Comparison of ENCODE assay signal across 26 cellular contexts in genomic region chr17:16968786-16969185, GRCh38. TPM values are rescaled to one million over a fixed set of nuclear protein-coding genes. Genes with fewer than 3 reads are reported as not detected.
"Had no signal": no experiment of that assay in that cellular context is flagged by ENCODE, and none has a peak within 500 bp of the region (broad histone marks: within the 10 kb centered on the region; RNA-seq: fewer than 3 reads in every experiment).

No MANE protein-coding gene starts in this region.

- H3K36me3 Mint-ChIP-seq: activated CD8-positive, alpha-beta memory T cell treated with anti-CD3 and anti-CD28 coated beads, Interleukin-2, amount 10 ng/mL, durations not matched to agents 7 days and 5 days; activated naive CD8-positive, alpha-beta T cell treated with anti-CD3 and anti-CD28 coated beads for 36 hours; natural killer cell had no signal

- H3K36me3 ChIP-seq: ovary, upper lobe of right lung had no signal

- H3K4me3 Mint-ChIP-seq: activated CD4-positive, alpha-beta memory T cell treated with anti-CD3 and anti-CD28 coated beads, Interleukin-2, amount 10 ng/mL, durations not matched to agents 7 days and 5 days; activated CD8-positive, alpha-beta memory T cell treated with anti-CD3 and anti-CD28 coated beads, Interleukin-2, amount 10 ng/mL, durations not matched to agents 7 days and 5 days; activated naive CD8-positive, alpha-beta T cell treated with anti-CD3 and anti-CD28 coated beads for 36 hours; activated T-helper 17 cell treated with anti-CD3 and anti-CD28 coated beads, Interleukin-2, amount 50 U/mL, for 72 hours; natural killer cell had no signal

- H3K27ac ChIP-seq: body of pancreas, dorsolateral prefrontal cortex, epithelial cell of prostate, ovary, psoas muscle, skin epidermis, testis, upper lobe of right lung had no signal

- H3K9me3 ChIP-seq: body of pancreas, ovary, psoas muscle, testis, upper lobe of right lung had no signal

- H3K27me3 ChIP-seq: body of pancreas, dorsolateral prefrontal cortex, ovary, testis, upper lobe of right lung had no signal

- H3K27ac Mint-ChIP-seq: activated CD4-positive, alpha-beta memory T cell treated with anti-CD3 and anti-CD28 coated beads, Interleukin-2, amount 10 ng/mL, durations not matched to agents 7 days and 5 days; activated CD8-positive, alpha-beta memory T cell treated with anti-CD3 and anti-CD28 coated beads, Interleukin-2, amount 10 ng/mL, durations not matched to agents 7 days and 5 days; activated naive CD8-positive, alpha-beta T cell treated with anti-CD3 and anti-CD28 coated beads for 36 hours; activated T-helper 17 cell treated with anti-CD3 and anti-CD28 coated beads, Interleukin-2, amount 50 U/mL, for 72 hours; natural killer cell had no signal

- ATAC-seq: activated CD8-positive, alpha-beta memory T cell treated with anti-CD3 and anti-CD28 coated beads, Interleukin-2, amount 10 ng/mL, durations not matched to agents 7 days and 5 days; activated T-helper 17 cell treated with anti-CD3 and anti-CD28 coated beads, Interleukin-2, amount 50 U/mL, for 72 hours; body of pancreas; left cardiac atrium; natural killer cell; psoas muscle; right cardiac atrium; upper lobe of right lung had no signal

- H3K4me3 ChIP-seq: body of pancreas, dorsolateral prefrontal cortex, ovary, psoas muscle, skin epidermis, testis, upper lobe of right lung had no signal

- H3K4me1 ChIP-seq: body of pancreas, psoas muscle, testis, upper lobe of right lung had no signal

- H3K4me1 Mint-ChIP-seq: activated CD4-positive, alpha-beta memory T cell treated with anti-CD3 and anti-CD28 coated beads, Interleukin-2, amount 10 ng/mL, durations not matched to agents 7 days and 5 days; activated naive CD8-positive, alpha-beta T cell treated with anti-CD3 and anti-CD28 coated beads for 36 hours; activated T-helper 17 cell treated with anti-CD3 and anti-CD28 coated beads, Interleukin-2, amount 50 U/mL, for 72 hours had no signal

- H3K9me3 Mint-ChIP-seq: activated CD4-positive, alpha-beta memory T cell treated with anti-CD3 and anti-CD28 coated beads, Interleukin-2, amount 10 ng/mL, durations not matched to agents 7 days and 5 days; activated naive CD8-positive, alpha-beta T cell treated with anti-CD3 and anti-CD28 coated beads for 36 hours; activated T-helper 17 cell treated with anti-CD3 and anti-CD28 coated beads, Interleukin-2, amount 50 U/mL, for 72 hours; natural killer cell had no signal

- DNase-seq: activated CD4-positive, alpha-beta memory T cell treated with anti-CD3 and anti-CD28 coated beads, Interleukin-2, amount 10 ng/mL, durations not matched to agents 7 days and 5 days; activated CD4-positive, alpha-beta T cell treated with anti-CD3 and anti-CD28 coated beads for 48 hours; activated CD4-positive, CD25-positive, alpha-beta regulatory T cell; activated CD8-positive, alpha-beta memory T cell treated with anti-CD3 and anti-CD28 coated beads, Interleukin-2, amount 10 ng/mL, durations not matched to agents 7 days and 5 days; activated naive CD4-positive, alpha-beta T cell; activated naive CD8-positive, alpha-beta T cell treated with anti-CD3 and anti-CD28 coated beads for 36 hours; amniotic stem cell; body of pancreas; dorsolateral prefrontal cortex; foreskin fibroblast; hippocampal formation; left cardiac atrium; natural killer cell; ovary; psoas muscle; right cardiac atrium; stimulated activated CD4-positive, alpha-beta T cell treated with anti-CD3 and anti-CD28 coated beads, Interleukin-15, amount 100 ng/mL, for 24 hours; stimulated activated CD4-positive, alpha-beta T cell treated with anti-CD3 and anti-CD28 coated beads, Interleukin-2, amount 100 ng/mL, for 48 hours; testis; upper lobe of right lung had no signal

RNA-seq across cellular contexts. Expression of gene TNFRSF13B, which starts 3.1 kb away (rescaled TPM):
- total RNA-seq: activated CD4-positive, alpha-beta memory T cell treated with anti-CD3 and anti-CD28 coated beads, Interleukin-2, amount 10 ng/mL, durations not matched to agents 7 days and 5 days; activated CD8-positive, alpha-beta memory T cell treated with anti-CD3 and anti-CD28 coated beads, Interleukin-2, amount 10 ng/mL, durations not matched to agents 7 days and 5 days; activated T-helper 17 cell treated with anti-CD3 and anti-CD28 coated beads, Interleukin-2, amount 50 U/mL, for 72 hours; body of pancreas; cardiac septum; left cardiac atrium; lower leg skin; mesenteric fat pad; ovary; psoas muscle; right cardiac atrium; testis; upper lobe of right lung had no signal
- polyA plus RNA-seq: psoas muscle, right cardiac atrium had no signal
